In genomic region chr2:191053256-191053655, GRCh38 we compare ENCODE assay signal across 2 cellular contexts.
TF ChIP-seq lines count a peak whose summit lies in the region.

No MANE protein-coding gene starts in this region.

TF ChIP-seq in liver, 16 proteins besides CTCF, POLR2A, EP300 and RAD21 (continued from another document):
- TF ChIP-seq JUND (IDR thresholded peaks at IDR 0.05) = peak in 1 of 2 donors; percentile 13

TF ChIP-seq in HepG2, 621 proteins besides CTCF, POLR2A, EP300 and RAD21:
- TF ChIP-seq MYPOP (CRISPR knock-in tag; IDR thresholded peaks at IDR 0.05) (no peak), ZNF180 (CRISPR knock-in tag; IDR thresholded peaks at IDR 0.05; ENCODE audit: borderline replicate concordance, low read depth) (no peak), PBX2 (CRISPR knock-in tag; IDR thresholded peaks at IDR 0.05) (no peak)
